ENCODE assay signal across 17 cellular contexts in genomic region chr9:127168756-127169506, GRCh38.
"Had no signal": no experiment of that assay in that cellular context is flagged by ENCODE, and none has a peak within 500 bp of the region (broad histone marks: within the 10 kb centered on the region; RNA-seq: fewer than 3 reads in every experiment).

No MANE protein-coding gene starts in this region.

- H3K27me3 Mint-ChIP-seq: activated naive CD8-positive, alpha-beta T cell; memory B cell had no signal

- H3K4me3 ChIP-seq: cardiac muscle cell, colonic mucosa, right atrium auricular region, suprapubic skin, upper lobe of right lung had no signal

- DNase-seq: activated CD4-positive, alpha-beta T cell treated with anti-CD3 and anti-CD28 coated beads, Interleukin-2, amount 50 U/mL, for 48 hours; activated CD4-positive, CD25-positive, alpha-beta regulatory T cell treated with anti-CD3 and anti-CD28 coated beads, Interleukin-2, amount 50 U/mL, for 72 hours; activated gamma-delta T cell; colonic mucosa; foreskin melanocyte; small intestine; stimulated activated naive CD4-positive, alpha-beta T cell; T-helper 9 cell; upper lobe of right lung had no signal

- H3K4me1 ChIP-seq: colonic mucosa, suprapubic skin, upper lobe of right lung had no signal

- H3K9me3 ChIP-seq: colonic mucosa, right atrium auricular region, suprapubic skin, upper lobe of right lung had no signal

- FAIRE-seq: endothelial cell of umbilical vein, small intestine had no signal

- H3K27ac ChIP-seq: cardiac muscle cell, colonic mucosa, right atrium auricular region, suprapubic skin, upper lobe of right lung had no signal

- H3K27ac Mint-ChIP-seq: activated naive CD8-positive, alpha-beta T cell; memory B cell had no signal

- H3K36me3 ChIP-seq: cardiac muscle cell, colonic mucosa, right atrium auricular region, suprapubic skin, upper lobe of right lung had no signal

- H3K4me3 Mint-ChIP-seq: activated naive CD8-positive, alpha-beta T cell; neural crest cell had no signal

- ATAC-seq: left lobe of liver, upper lobe of right lung had no signal

- H3K9me3 Mint-ChIP-seq: memory B cell, neural crest cell had no signal

- H3K27me3 ChIP-seq: cardiac muscle cell, colonic mucosa, right atrium auricular region, suprapubic skin, upper lobe of right lung had no signal
